ENCODE assay signal across 1 cellular context in the genomic region with DNA sequence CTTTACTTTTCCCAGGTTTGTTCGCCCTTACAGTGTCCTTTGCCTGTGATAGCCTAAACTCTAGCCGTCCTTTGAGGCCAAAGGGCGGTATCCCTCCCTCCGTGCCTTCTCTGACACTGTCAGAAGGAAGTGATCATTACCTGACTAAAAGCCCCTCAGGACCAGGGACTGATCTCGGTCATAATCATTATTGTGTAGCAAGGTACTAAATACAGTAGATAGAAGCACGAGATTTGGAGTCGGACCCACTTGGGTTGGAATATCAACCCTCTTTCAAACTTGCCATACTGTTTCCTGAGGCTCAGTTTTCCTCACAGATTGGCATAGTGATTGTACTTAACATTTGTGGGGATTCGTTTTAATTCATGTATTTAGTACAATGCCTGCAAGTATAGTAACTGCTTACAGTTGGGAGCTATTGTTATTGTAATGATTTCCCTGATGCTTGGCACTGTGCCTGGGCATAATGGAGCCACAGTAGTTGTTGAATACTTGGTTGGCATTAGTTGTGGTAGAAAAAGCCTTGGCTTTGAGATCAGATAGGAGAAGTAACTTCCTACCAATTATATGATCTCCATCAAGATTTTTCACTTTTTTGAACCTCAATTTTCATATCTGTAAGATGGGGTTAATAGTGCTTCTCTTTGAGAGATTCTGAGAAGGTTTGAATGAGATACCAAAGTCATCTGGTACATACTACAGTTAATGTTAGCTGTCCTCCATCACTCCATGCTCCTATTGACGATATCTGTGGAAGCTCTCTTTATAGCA.
TF ChIP-seq lines count a peak whose summit lies in the region.

No MANE protein-coding gene starts in this region.

TF ChIP-seq in H1, 55 proteins besides CTCF, POLR2A, EP300 and RAD21:
- TF ChIP-seq TBP (IDR thresholded peaks at IDR 0.05; ENCODE audit: low read depth, low read length) (no peak), CBX5 (IDR thresholded peaks at IDR 0.05; ENCODE audit: low read depth, low read length) (no peak), TAF1 (IDR thresholded peaks at IDR 0.05; ENCODE audit: low read depth, low read length) (no peak), KDM1A (IDR thresholded peaks at IDR 0.05; ENCODE audit: borderline replicate concordance, low read length) (no peak), BRCA1 (IDR thresholded peaks at IDR 0.05; ENCODE audit: low read depth, low read length) (no peak), TCF12 (IDR thresholded peaks at IDR 0.05; ENCODE audit: low read depth, low read length) (no peak), E2F6 (IDR thresholded peaks at IDR 0.05) (no peak), POU5F1 (IDR thresholded peaks at IDR 0.05; ENCODE audit: low read depth, low read length) (no peak), HDAC2 (IDR thresholded peaks at IDR 0.05; ENCODE audit: borderline replicate concordance in 1 of 2, low read depth in 2 of 2, low read length in 2 of 2) (no peak)
TF ChIP-seq in H1: peak in this region for 0.
